In genomic region chr11:79095424-79095823, GRCh38 we compare ENCODE assay signal across 19 cellular contexts.
"Had no signal": no experiment of that assay in that cellular context is flagged by ENCODE, and none has a peak within 500 bp of the region (broad histone marks: within the 10 kb centered on the region; RNA-seq: fewer than 3 reads in every experiment).

No MANE protein-coding gene starts in this region.

- FAIRE-seq: colon, frontal cortex, islet of Langerhans had no signal

- ATAC-seq: esophagus mucosa; left lung; lower lobe of right lung; natural killer cell treated with Interleukin-12 subunit alpha and Interleukin-12 subunit beta and Interleukin-15 and Interleukin-18, amount 100 ng/mL, for 72 hours; stimulated activated effector memory CD8-positive, alpha-beta T cell treated with anti-CD3 and anti-CD28 coated beads, Interleukin-12 subunit alpha, Interleukin-12 subunit beta, amount 100 ng/mL, for 72 hours; stimulated activated naive CD8-positive, alpha-beta T cell treated with anti-CD3 and anti-CD28 coated beads, Interleukin-15, Interleukin-2, amounts not matched to agents 100 U/mL and 50 U/mL, for 24 hours had no signal

- H3K4me3 Mint-ChIP-seq: dendritic cell treated with granulocyte-macrophage colony-stimulating factor and Interleukin-4, amounts not matched to agents 40 ng/mL and 50 ng/mL, for 4 days; natural killer cell treated with Interleukin-12 subunit alpha and Interleukin-12 subunit beta and Interleukin-15 and Interleukin-18, amount 100 ng/mL, for 72 hours; stimulated activated effector memory CD8-positive, alpha-beta T cell treated with anti-CD3 and anti-CD28 coated beads, Interleukin-12 subunit alpha, Interleukin-12 subunit beta, amount 100 ng/mL, for 72 hours had no signal

- H3K4me1 Mint-ChIP-seq: stimulated activated effector memory CD8-positive, alpha-beta T cell treated with anti-CD3 and anti-CD28 coated beads, Interleukin-12 subunit alpha, Interleukin-12 subunit beta, amount 100 ng/mL, for 72 hours had no signal

- DNase-seq: effector CD4-positive, alpha-beta T cell; heart left ventricle; hippocampal formation; left lung; lower lobe of right lung; stimulated activated CD4-positive, alpha-beta T cell treated with anti-CD3 and anti-CD28 coated beads, Interleukin-4, amount 100 ng/mL, for 1 hour; stimulated activated CD8-positive, alpha-beta memory T cell treated with anti-CD3 and anti-CD28 coated beads, Interleukin-4, amount 100 ng/mL, for 48 hours; stimulated activated naive CD8-positive, alpha-beta T cell treated with anti-CD3 and anti-CD28 coated beads, Interleukin-15, Interleukin-2, amounts not matched to agents 100 U/mL and 50 U/mL, for 24 hours had no signal

- H3K9me3 ChIP-seq: lower lobe of right lung, prostate gland had no signal

- H3K36me3 Mint-ChIP-seq: natural killer cell treated with Interleukin-12 subunit alpha and Interleukin-12 subunit beta and Interleukin-15 and Interleukin-18, amount 100 ng/mL, for 72 hours; stimulated activated effector memory CD8-positive, alpha-beta T cell treated with anti-CD3 and anti-CD28 coated beads, Interleukin-12 subunit alpha, Interleukin-12 subunit beta, amount 100 ng/mL, for 72 hours had no signal

- H3K9me3 Mint-ChIP-seq: natural killer cell treated with Interleukin-12 subunit alpha and Interleukin-12 subunit beta and Interleukin-15 and Interleukin-18, amount 100 ng/mL, for 72 hours; stimulated activated effector memory CD8-positive, alpha-beta T cell treated with anti-CD3 and anti-CD28 coated beads, Interleukin-12 subunit alpha, Interleukin-12 subunit beta, amount 100 ng/mL, for 72 hours had no signal

- H3K4me3 ChIP-seq: heart left ventricle, left lung, lower lobe of right lung, prostate gland, smooth muscle cell, tibial nerve had no signal

- H3K36me3 ChIP-seq: heart left ventricle, left lung, lower lobe of right lung, prostate gland, tibial nerve had no signal

- H3K27me3 ChIP-seq: tibial nerve had no signal

- H2AFZ ChIP-seq: parathyroid adenoma had no signal

- H3K4me1 ChIP-seq: left lung, parathyroid adenoma, prostate gland had no signal

- H3K27ac ChIP-seq: left lung, lower lobe of right lung, parathyroid adenoma, prostate gland, tibial nerve had no signal

- H3K27ac Mint-ChIP-seq: dendritic cell treated with granulocyte-macrophage colony-stimulating factor and Interleukin-4, amounts not matched to agents 40 ng/mL and 50 ng/mL, for 4 days; natural killer cell treated with Interleukin-12 subunit alpha and Interleukin-12 subunit beta and Interleukin-15 and Interleukin-18, amount 100 ng/mL, for 72 hours; stimulated activated effector memory CD8-positive, alpha-beta T cell treated with anti-CD3 and anti-CD28 coated beads, Interleukin-12 subunit alpha, Interleukin-12 subunit beta, amount 100 ng/mL, for 72 hours had no signal

- H3K9ac ChIP-seq: parathyroid adenoma had no signal
